1 cellular context compared by ENCODE assay signal in genomic region chr1:22710688-22711024, GRCh38.
TF ChIP-seq lines count a peak whose summit lies in the region.

EPHB2 (plus strand) TSS chr1:22710839; CDS start chr1:22710983, 144 bp downstream.

TF ChIP-seq in SK-N-SH, 30 proteins besides CTCF, POLR2A, EP300 and RAD21:
- TF ChIP-seq NRF1 (IDR thresholded peaks at IDR 0.05; ENCODE audit: low read depth, low read length) (no peak), PBX3 (IDR thresholded peaks at IDR 0.05) (no peak), TAF1 (IDR thresholded peaks at IDR 0.05; ENCODE audit: borderline replicate concordance, low read depth, low read length) (peak; percentile 87; the same call in 1 of the 2 replicates), JUND (IDR thresholded peaks at IDR 0.05) (no peak), POLR2AphosphoS5 (IDR thresholded peaks at IDR 0.05; ENCODE audit: low read depth, low read length) (peak; percentile 57; the same call in 1 of the 2 replicates)
TF ChIP-seq in SK-N-SH: peak in this region for 2.
